ENCODE assay signal across 1 cellular context in the genomic region with DNA sequence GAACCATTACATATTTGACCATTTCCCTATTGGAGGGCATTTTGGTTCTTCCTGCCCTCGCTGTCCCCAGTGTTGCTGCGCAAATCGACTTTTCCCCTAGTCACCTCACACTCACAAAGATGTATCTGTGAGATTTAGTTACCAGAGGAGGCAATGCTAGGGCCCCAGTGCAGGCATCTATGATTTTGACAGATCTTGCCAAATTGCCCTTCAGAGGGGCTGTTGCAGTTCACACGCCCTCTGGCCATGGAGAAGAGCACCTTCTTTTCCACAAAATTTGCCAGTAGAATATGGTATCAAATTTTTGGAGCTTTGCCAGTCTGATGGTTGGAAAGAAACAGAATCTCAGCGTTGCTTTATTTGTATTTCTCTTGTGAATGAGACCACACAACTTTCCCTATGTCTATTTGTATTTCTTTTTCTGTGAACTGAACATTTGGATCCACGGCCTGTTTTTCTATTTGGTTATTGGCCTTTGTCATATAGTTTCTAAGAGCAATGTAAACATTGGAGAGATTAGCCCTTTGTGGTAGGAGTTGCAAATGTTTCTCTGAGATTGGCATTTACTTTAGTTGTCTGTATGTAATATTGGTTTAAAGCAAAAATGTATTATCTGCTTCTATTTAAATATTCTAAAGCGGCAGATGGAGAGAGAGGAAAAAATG.
TF ChIP-seq lines count a peak whose summit lies in the region.

No MANE protein-coding gene starts in this region.

TF ChIP-seq in HepG2, 621 proteins besides CTCF, POLR2A, EP300 and RAD21 (continued from another document and continues in another):
- peak; percentile 55; the same call in 1 of the 2 replicates for TF ChIP-seq ZNF414 (CRISPR knock-in tag; IDR thresholded peaks at IDR 0.05)
- TF ChIP-seq SRSF4 (IDR thresholded peaks at IDR 0.05; ENCODE audit: low read depth, low read length, poor library complexity, severe bottlenecking) = no peak
- TF ChIP-seq ZIK1 (CRISPR knock-in tag; IDR thresholded peaks at IDR 0.05; ENCODE audit: borderline replicate concordance, low read depth) = no peak
- no peak for TF ChIP-seq ZNF549 (CRISPR knock-in tag; IDR thresholded peaks at IDR 0.05)
- no peak for TF ChIP-seq DMAP1 (CRISPR knock-in tag; IDR thresholded peaks at IDR 0.05)
- TF ChIP-seq, protein P1, sequence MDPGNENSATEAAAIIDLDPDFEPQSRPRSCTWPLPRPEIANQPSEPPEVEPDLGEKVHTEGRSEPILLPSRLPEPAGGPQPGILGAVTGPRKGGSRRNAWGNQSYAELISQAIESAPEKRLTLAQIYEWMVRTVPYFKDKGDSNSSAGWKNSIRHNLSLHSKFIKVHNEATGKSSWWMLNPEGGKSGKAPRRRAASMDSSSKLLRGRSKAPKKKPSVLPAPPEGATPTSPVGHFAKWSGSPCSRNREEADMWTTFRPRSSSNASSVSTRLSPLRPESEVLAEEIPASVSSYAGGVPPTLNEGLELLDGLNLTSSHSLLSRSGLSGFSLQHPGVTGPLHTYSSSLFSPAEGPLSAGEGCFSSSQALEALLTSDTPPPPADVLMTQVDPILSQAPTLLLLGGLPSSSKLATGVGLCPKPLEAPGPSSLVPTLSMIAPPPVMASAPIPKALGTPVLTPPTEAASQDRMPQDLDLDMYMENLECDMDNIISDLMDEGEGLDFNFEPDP (CRISPR knock-in tag; conservative IDR thresholded peaks at IDR 0.05) = no peak
- no peak for TF ChIP-seq ZNF224 (CRISPR knock-in tag; IDR thresholded peaks at IDR 0.05)
- TF ChIP-seq, protein P2, sequence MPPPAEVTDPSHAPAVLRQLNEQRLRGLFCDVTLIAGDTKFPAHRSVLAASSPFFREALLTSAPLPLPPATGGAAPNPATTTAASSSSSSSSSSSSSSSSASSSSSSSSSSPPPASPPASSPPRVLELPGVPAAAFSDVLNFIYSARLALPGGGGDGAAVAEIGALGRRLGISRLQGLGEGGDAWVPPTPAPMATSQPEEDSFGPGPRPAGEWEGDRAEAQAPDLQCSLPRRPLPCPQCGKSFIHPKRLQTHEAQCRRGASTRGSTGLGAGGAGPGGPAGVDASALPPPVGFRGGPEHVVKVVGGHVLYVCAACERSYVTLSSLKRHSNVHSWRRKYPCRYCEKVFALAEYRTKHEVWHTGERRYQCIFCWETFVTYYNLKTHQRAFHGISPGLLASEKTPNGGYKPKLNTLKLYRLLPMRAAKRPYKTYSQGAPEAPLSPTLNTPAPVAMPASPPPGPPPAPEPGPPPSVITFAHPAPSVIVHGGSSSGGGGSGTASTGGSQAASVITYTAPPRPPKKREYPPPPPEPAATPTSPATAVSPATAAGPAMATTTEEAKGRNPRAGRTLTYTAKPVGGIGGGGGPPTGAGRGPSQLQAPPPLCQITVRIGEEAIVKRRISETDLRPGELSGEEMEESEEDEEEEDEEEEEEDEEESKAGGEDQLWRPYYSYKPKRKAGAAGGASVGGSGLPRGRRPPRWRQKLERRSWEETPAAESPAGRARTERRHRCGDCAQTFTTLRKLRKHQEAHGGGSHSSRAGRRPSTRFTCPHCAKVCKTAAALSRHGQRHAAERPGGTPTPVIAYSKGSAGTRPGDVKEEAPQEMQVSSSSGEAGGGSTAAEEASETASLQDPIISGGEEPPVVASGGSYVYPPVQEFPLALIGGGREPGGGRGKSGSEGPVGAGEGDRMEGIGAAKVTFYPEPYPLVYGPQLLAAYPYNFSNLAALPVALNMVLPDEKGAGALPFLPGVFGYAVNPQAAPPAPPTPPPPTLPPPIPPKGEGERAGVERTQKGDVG (CRISPR knock-in tag; IDR thresholded peaks at IDR 0.05; ENCODE audit: borderline replicate concordance) = no peak
- 0 out of 2 replicates have a peak, but pooled peaks have one; percentile 44 for TF ChIP-seq THRA (CRISPR knock-in tag; IDR thresholded peaks at IDR 0.05; ENCODE audit: borderline replicate concordance)
- TF ChIP-seq SP1 (IDR thresholded peaks at IDR 0.05) = no peak
- no peak for TF ChIP-seq SP1 (CRISPR knock-in tag; IDR thresholded peaks at IDR 0.05)
- no peak for TF ChIP-seq ATM (IDR thresholded peaks at IDR 0.05; ENCODE audit: borderline replicate concordance)
- TF ChIP-seq SNRNP70 (IDR thresholded peaks at IDR 0.05; ENCODE audit: low read depth, low read length) = no peak
- no peak for TF ChIP-seq ZNF124 (CRISPR knock-in tag; IDR thresholded peaks at IDR 0.05)
- TF ChIP-seq SRSF9 (IDR thresholded peaks at IDR 0.05; ENCODE audit: borderline replicate concordance, insufficient read depth, low read depth, low read length, poor library complexity, severe bottlenecking) = no peak
- TF ChIP-seq ZBTB14 (CRISPR knock-in tag; IDR thresholded peaks at IDR 0.05) = no peak
- no peak for TF ChIP-seq SP2 (CRISPR knock-in tag; IDR thresholded peaks at IDR 0.05)
- peak; percentile 91; the same call in 1 of the 2 replicates for TF ChIP-seq TBX3 (IDR thresholded peaks at IDR 0.05; ENCODE audit: borderline replicate concordance)
- no peak for TF ChIP-seq CBX1 (IDR thresholded peaks at IDR 0.05; ENCODE audit: low read depth)
- TF ChIP-seq SMAD1 (CRISPR knock-in tag; IDR thresholded peaks at IDR 0.05; ENCODE audit: borderline replicate concordance, low read depth) = no peak
- no peak for TF ChIP-seq MXD1 (CRISPR knock-in tag; IDR thresholded peaks at IDR 0.05)
- TF ChIP-seq ZBED4 (CRISPR knock-in tag; IDR thresholded peaks at IDR 0.05; ENCODE audit: borderline replicate concordance) = no peak
- TF ChIP-seq ZNF550 (CRISPR knock-in tag; IDR thresholded peaks at IDR 0.05; ENCODE audit: borderline replicate concordance) = no peak
- TF ChIP-seq NFIC (IDR thresholded peaks at IDR 0.05; ENCODE audit: low read length) = peak; percentile 89; the same call in 1 of the 2 replicates
- no peak for TF ChIP-seq STAT5B (CRISPR knock-in tag; IDR thresholded peaks at IDR 0.05)
- TF ChIP-seq ZNF775 (CRISPR knock-in tag; IDR thresholded peaks at IDR 0.05; ENCODE audit: borderline replicate concordance) = no peak
- TF ChIP-seq, protein P3, sequence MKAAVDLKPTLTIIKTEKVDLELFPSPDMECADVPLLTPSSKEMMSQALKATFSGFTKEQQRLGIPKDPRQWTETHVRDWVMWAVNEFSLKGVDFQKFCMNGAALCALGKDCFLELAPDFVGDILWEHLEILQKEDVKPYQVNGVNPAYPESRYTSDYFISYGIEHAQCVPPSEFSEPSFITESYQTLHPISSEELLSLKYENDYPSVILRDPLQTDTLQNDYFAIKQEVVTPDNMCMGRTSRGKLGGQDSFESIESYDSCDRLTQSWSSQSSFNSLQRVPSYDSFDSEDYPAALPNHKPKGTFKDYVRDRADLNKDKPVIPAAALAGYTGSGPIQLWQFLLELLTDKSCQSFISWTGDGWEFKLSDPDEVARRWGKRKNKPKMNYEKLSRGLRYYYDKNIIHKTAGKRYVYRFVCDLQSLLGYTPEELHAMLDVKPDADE (CRISPR knock-in tag; IDR thresholded peaks at IDR 0.05) = no peak
- TF ChIP-seq ZNF235 (CRISPR knock-in tag; IDR thresholded peaks at IDR 0.05; ENCODE audit: borderline replicate concordance) = no peak
- no peak for TF ChIP-seq FOSL2 (CRISPR knock-in tag; IDR thresholded peaks at IDR 0.05)
- TF ChIP-seq, protein P4, sequence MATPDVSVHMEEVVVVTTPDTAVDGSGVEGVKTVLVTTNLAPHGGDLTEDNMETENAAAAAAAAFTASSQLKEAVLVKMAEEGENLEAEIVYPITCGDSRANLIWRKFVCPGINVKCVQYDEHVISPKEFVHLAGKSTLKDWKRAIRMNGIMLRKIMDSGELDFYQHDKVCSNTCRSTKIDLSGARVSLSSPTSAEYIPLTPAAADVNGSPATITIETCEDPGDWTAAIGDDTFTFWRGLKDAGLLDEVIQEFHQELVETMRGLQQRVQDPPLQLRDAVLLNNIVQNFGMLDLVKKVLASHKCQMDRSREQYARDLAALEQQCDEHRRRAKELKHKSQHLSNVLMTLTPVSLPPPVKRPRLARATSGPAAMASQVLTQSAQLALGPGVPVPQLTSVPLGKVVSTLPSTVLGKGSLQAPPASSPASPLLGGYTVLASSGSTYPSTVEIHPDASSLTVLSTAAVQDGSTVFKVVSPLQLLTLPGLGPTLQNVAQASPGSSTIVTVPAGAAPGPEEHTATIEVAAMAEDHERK (CRISPR knock-in tag; IDR thresholded peaks at IDR 0.05; ENCODE audit: low read depth) = no peak
- no peak for TF ChIP-seq BRCA1 (CRISPR knock-in tag; IDR thresholded peaks at IDR 0.05)
- TF ChIP-seq NR2F2 (IDR thresholded peaks at IDR 0.05; ENCODE audit: borderline replicate concordance, low read depth) = 0 out of 2 replicates have a peak, but pooled peaks have one; percentile 20
- TF ChIP-seq, protein P5, sequence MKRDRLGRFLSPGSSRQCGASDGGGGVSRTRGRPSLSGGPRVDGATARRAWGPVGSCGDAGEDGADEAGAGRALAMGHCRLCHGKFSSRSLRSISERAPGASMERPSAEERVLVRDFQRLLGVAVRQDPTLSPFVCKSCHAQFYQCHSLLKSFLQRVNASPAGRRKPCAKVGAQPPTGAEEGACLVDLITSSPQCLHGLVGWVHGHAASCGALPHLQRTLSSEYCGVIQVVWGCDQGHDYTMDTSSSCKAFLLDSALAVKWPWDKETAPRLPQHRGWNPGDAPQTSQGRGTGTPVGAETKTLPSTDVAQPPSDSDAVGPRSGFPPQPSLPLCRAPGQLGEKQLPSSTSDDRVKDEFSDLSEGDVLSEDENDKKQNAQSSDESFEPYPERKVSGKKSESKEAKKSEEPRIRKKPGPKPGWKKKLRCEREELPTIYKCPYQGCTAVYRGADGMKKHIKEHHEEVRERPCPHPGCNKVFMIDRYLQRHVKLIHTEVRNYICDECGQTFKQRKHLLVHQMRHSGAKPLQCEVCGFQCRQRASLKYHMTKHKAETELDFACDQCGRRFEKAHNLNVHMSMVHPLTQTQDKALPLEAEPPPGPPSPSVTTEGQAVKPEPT (CRISPR knock-in tag; IDR thresholded peaks at IDR 0.05; ENCODE audit: low read depth) = no peak
- TF ChIP-seq, protein P6, sequence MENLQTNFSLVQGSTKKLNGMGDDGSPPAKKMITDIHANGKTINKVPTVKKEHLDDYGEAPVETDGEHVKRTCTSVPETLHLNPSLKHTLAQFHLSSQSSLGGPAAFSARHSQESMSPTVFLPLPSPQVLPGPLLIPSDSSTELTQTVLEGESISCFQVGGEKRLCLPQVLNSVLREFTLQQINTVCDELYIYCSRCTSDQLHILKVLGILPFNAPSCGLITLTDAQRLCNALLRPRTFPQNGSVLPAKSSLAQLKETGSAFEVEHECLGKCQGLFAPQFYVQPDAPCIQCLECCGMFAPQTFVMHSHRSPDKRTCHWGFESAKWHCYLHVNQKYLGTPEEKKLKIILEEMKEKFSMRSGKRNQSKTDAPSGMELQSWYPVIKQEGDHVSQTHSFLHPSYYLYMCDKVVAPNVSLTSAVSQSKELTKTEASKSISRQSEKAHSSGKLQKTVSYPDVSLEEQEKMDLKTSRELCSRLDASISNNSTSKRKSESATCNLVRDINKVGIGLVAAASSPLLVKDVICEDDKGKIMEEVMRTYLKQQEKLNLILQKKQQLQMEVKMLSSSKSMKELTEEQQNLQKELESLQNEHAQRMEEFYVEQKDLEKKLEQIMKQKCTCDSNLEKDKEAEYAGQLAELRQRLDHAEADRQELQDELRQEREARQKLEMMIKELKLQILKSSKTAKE (CRISPR knock-in tag; IDR thresholded peaks at IDR 0.05; ENCODE audit: borderline replicate concordance) = no peak
- TF ChIP-seq TCF12 (IDR thresholded peaks at IDR 0.05) = no peak
- TF ChIP-seq TCF12 (CRISPR knock-in tag; IDR thresholded peaks at IDR 0.05) = no peak
- TF ChIP-seq ZNF326 (CRISPR knock-in tag; IDR thresholded peaks at IDR 0.05; ENCODE audit: borderline replicate concordance) = no peak
